9 cellular contexts compared by ENCODE assay signal in the genomic region with DNA sequence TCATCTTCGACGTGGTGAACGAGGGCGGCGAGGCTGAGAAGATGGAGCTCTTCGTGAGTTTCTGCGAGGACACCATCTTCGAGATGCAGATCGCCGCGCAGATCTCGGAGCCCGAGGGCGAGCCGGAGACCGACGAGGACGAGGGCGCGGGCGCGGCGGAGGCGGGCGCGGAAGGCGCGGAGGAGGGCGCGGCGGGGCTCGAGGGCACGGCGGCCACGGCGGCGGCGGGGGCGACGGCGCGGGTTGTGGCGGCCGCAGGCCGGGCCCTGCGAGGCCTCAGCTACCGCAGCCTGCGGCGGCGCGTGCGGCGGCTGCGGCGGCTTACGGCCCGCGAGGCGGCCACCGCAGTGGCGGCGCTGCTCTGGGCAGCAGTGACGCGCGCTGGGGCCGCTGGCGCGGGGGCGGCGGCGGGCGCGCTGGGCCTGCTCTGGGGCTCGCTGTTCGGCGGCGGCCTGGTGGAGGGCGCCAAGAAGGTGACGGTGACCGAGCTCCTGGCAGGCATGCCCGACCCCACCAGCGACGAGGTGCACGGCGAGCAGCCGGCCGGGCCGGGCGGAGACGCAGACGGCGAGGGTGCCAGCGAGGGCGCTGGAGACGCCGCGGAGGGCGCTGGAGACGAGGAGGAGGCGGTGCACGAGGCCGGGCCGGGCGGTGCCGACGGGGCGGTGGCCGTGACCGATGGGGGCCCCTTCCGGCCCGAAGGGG. TPM values are rescaled to one million over a fixed set of nuclear protein-coding genes. Genes with fewer than 3 reads are reported as not detected.
DNase-seq lines count a peak whose midpoint lies in the region; ATAC-seq and TF ChIP-seq lines count a peak whose summit lies in the region.
"Had no signal": no experiment of that assay in that cellular context is flagged by ENCODE, and none has a peak within 500 bp of the region (broad histone marks: within the 10 kb centered on the region; RNA-seq: fewer than 3 reads in every experiment).

No MANE protein-coding gene starts in this region.

- H3K9ac ChIP-seq in BLaER1 = no peak overlapping the region

- no peaks in the 10 kb centered on the region for H4K20me1 ChIP-seq in BLaER1

- H3K9me3 ChIP-seq in BLaER1 (no peaks in the 10 kb centered on the region), lower lobe of right lung (no peaks in the 10 kb centered on the region)

- ATAC-seq in lower lobe of right lung (peak; percentile 60 to 64), HG03175 (IDR thresholded peaks at IDR 0.05; ENCODE audit: unreplicated experiment) (no peak)

- H3K27me3 ChIP-seq in BLaER1 = peaks cover 47% of the 10 kb centered on the region
- H3K27me3 ChIP-seq in lower lobe of right lung (ENCODE audit: low read depth) = peaks cover 20% of the 10 kb centered on the region

- in situ Hi-C loops in KBM-7 (cut with MboI; ENCODE audit: low pct_unique_long_range_greater_than_20kb, low sequenced_read_pairs) = no loop called here

- TF ChIP-seq CTCF in GM20000 (IDR thresholded peaks at IDR 0.05; ENCODE audit: extremely low read depth, missing control alignments) (no peak), lower lobe of right lung (IDR thresholded peaks at IDR 0.05) (no peak), GM10266 (IDR thresholded peaks at IDR 0.05; ENCODE audit: control insufficient read depth, insufficient read depth, low read depth, missing control alignments) (no peak)

- DNase-seq in GM20000 (ENCODE audit: low spot score) (peak; percentile 64), activated gamma-delta T cell treated with Interleukin-2 at 50 U/mL for 16 hours (peak; percentile 19), lower lobe of right lung (no peak), SW 1271 (lab: John Stamatoyannopoulos, UW) (no peak), KBM-7 (no peak), GM10266 (ENCODE audit: extremely low spot score) (no peak)
- DNase-seq: NK-92 treated with Interleukin-12 subunit alpha and Interleukin-12 subunit beta, amount 100 ng/mL, for 24 hours had no signal

- intact Hi-C loops in lower lobe of right lung (cut with DNase I) = no loop called here

- H3K36me3 ChIP-seq in BLaER1 (no peaks in the 10 kb centered on the region), lower lobe of right lung (no peaks in the 10 kb centered on the region)

- no peak overlapping the region for H3K27ac ChIP-seq in BLaER1
- no peak overlapping the region for H3K27ac ChIP-seq in lower lobe of right lung

- H3K4me1 ChIP-seq in BLaER1 (no peaks in the 10 kb centered on the region), lower lobe of right lung (peaks cover 4% of the 10 kb centered on the region)

- H3K4me2 ChIP-seq in BLaER1 = peak overlapping the region; percentile 37; the same call in 1 of the 2 replicates

- peak overlapping the region; percentile 28; the same call in 1 of the 2 replicates for H3K4me3 ChIP-seq in BLaER1
- H3K4me3 ChIP-seq in lower lobe of right lung = peak overlapping the region; percentile 39

RNA-seq across cellular contexts. Expression of a gene that starts 52.6 kb away (rescaled TPM):
- 11.4 TPM for total RNA-seq in lower lobe of right lung

RNA-seq across cellular contexts. Expression of a gene that starts 53.9 kb away (rescaled TPM):
- 229 TPM for total RNA-seq in lower lobe of right lung

Comparison
In these comparisons a context has a peak if more than half of its experiments do, and no peak if none do; other contexts are left out.
1. DNase-seq: peak in GM20000 (single experiment) and activated gamma-delta T cell treated with Interleukin-2 at 50 U/mL for 16 hours (single experiment); none in lower lobe of right lung (single experiment), SW 1271 (0 of 2), KBM-7 (single experiment) and GM10266 (single experiment).